19 cellular contexts compared by ENCODE assay signal in the genomic region with DNA sequence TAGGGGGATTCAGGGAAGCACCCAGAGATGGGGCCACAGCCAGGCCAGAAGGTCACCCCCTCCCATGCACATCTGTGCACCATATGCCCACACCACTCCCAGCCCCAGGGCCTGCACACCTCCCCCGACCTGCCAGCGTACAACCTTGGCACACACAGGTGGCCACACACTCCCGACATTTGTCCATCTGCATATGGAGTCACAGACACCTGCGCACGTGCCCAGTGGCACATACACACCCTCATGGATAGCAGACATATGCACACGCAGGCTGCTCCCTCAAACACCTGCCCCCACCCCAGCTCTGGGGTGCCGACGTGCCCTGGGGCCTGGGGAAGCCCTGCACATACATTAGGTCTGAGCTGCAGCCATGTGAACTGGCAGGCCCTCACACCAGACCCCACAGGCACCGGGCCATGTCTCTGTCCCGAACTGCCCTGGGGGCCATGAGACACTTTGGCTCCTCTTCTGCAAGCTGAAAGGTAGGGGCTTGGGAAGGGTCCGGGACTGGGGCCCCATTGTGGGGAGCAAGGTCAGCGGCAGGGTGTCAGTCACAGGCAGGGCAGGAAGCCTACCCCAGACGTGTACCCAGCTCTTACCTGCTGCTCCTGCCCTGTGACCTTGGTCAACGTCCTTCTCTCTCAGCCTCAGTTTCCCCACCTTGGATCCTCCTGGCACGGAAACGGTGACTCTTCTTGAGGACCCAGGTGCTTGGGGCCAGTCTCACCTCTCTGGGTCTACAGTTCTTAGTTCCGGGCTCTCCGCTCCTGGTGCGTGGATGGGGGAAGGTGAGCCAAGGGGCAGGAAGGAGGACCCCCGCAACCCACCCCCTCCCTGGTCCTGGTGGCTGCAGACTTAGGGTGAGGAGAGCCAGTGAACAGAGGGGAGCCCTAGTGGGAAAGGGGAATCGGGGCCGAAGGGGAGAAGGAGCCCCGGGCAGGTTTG. TPM values are rescaled to one million over a fixed set of nuclear protein-coding genes. Genes with fewer than 3 reads are reported as not detected.
A peak's percentile ranks its signal among the peaks of the same experiment; 100 is the strongest.
DNase-seq lines count a peak whose midpoint lies in the region; ATAC-seq and TF ChIP-seq lines count a peak whose summit lies in the region.
"Had no signal": no experiment of that assay in that cellular context is flagged by ENCODE, and none has a peak within 500 bp of the region (broad histone marks: within the 10 kb centered on the region; RNA-seq: fewer than 3 reads in every experiment).

No MANE protein-coding gene starts in this region.

- H3K36me3 ChIP-seq in WERI-Rb-1, result no peaks in the 10 kb centered on the region
- H3K36me3 ChIP-seq in iPS-20b (ENCODE audit: insufficient read depth, low read depth, low read length), result no peaks in the 10 kb centered on the region
- no peaks in the 10 kb centered on the region for H3K36me3 ChIP-seq in thymus (ENCODE audit: control insufficient read depth, insufficient read depth)
- H3K36me3 ChIP-seq: breast epithelium, left lung, stomach had no signal

- 56% methylated on average over 23 of the region's 23 CpGs for WGBS in thymus

- no peak for ATAC-seq in GM18907 (IDR thresholded peaks at IDR 0.05; ENCODE audit: unreplicated experiment)
- no peak for ATAC-seq in HG02759 (IDR thresholded peaks at IDR 0.05; ENCODE audit: unreplicated experiment)
- ATAC-seq: left lung had no signal

- H3K27ac Mint-ChIP-seq in activated naive CD4-positive, alpha-beta T cell treated with anti-CD3 and anti-CD28 coated beads, Interleukin-2, amount 10 ng/mL, durations not matched to agents 7 days and 5 days, result peak overlapping the region; percentile 58
- H3K27ac Mint-ChIP-seq: progenitor cell of endocrine pancreas had no signal

- no peaks in the 10 kb centered on the region for H3K9me3 Mint-ChIP-seq in activated naive CD4-positive, alpha-beta T cell treated with anti-CD3 and anti-CD28 coated beads, Interleukin-2, amount 10 ng/mL, durations not matched to agents 7 days and 5 days

- H3K4me3 ChIP-seq in WERI-Rb-1 (ENCODE audit: low read depth, low read length) (peak overlapping the region; percentile 32), iPS-20b (ENCODE audit: low read length) (0 out of 2 replicates have a peak overlapping the region, but pooled peaks have one; percentile 38), thymus (ENCODE audit: low read length) (peak overlapping the region; percentile 25)
- H3K4me3 ChIP-seq: left lung, PC-9 had no signal

- H3K9me3 ChIP-seq in WERI-Rb-1 (ENCODE audit: severe bottlenecking) (no peaks in the 10 kb centered on the region), iPS-20b (ENCODE audit: insufficient read depth, low read depth, low read length) (no peaks in the 10 kb centered on the region), thymus (ENCODE audit: control insufficient read depth) (no peaks in the 10 kb centered on the region)
- H3K9me3 ChIP-seq: breast epithelium, left lung, stomach had no signal

- H3K27me3 ChIP-seq in WERI-Rb-1 (ENCODE audit: insufficient read depth, low read depth, severe bottlenecking) (peaks cover 6% of the 10 kb centered on the region), iPS-20b (ENCODE audit: insufficient read depth, low read length) (peaks cover 74% of the 10 kb centered on the region), thymus (ENCODE audit: control insufficient read depth, insufficient read depth) (peaks cover 75% of the 10 kb centered on the region)

- no peak overlapping the region for H3K9ac ChIP-seq in iPS-20b (ENCODE audit: low read depth, low read length)

- CTCF ChIA-PET in activated naive CD4-positive, alpha-beta T cell treated with anti-CD3 and anti-CD28 coated beads, Interleukin-2, amount 10 ng/mL, durations not matched to agents 7 days and 5 days (lab: Charles Lee), result interaction anchor here (0.8 kb wide), 1 partner anchor 83 kb away, joined by 3 read pairs; no protein-coding TSS in a partner anchor

- no peak for DNase-seq in activated naive CD4-positive, alpha-beta T cell treated with anti-CD3 and anti-CD28 coated beads, Interleukin-2, amount 10 ng/mL, durations not matched to agents 7 days and 5 days
- no peak for DNase-seq in activated naive CD4-positive, alpha-beta T cell treated with anti-CD3 and anti-CD28 coated beads, Interleukin-2, amount 50 U/mL, for 16 hours
- DNase-seq in WERI-Rb-1 (no peak), GOT3 (lab: John Stamatoyannopoulos, UW) (no peak)
- DNase-seq: activated gamma-delta T cell; DMS153; effector CD4-positive, alpha-beta T cell; left lung; NCI-H187; PC-9; stimulated activated CD4-positive, alpha-beta T cell treated with anti-CD3 and anti-CD28 coated beads, Interleukin-12 subunit alpha, Interleukin-12 subunit beta, amount 100 ng/mL, for 4 hours; stomach had no signal

- no peak overlapping the region for H3K4me3 Mint-ChIP-seq in activated naive CD4-positive, alpha-beta T cell treated with anti-CD3 and anti-CD28 coated beads, Interleukin-2, amount 10 ng/mL, durations not matched to agents 7 days and 5 days

- H3K27me3 Mint-ChIP-seq in activated naive CD4-positive, alpha-beta T cell treated with anti-CD3 and anti-CD28 coated beads, Interleukin-2, amount 10 ng/mL, durations not matched to agents 7 days and 5 days, result peaks cover 94% of the 10 kb centered on the region

- no peaks in the 10 kb centered on the region for H3K36me3 Mint-ChIP-seq in activated naive CD4-positive, alpha-beta T cell treated with anti-CD3 and anti-CD28 coated beads, Interleukin-2, amount 10 ng/mL, durations not matched to agents 7 days and 5 days

- H3K4me1 ChIP-seq in iPS-20b (ENCODE audit: insufficient read depth, low read length) (no peaks in the 10 kb centered on the region), thymus (ENCODE audit: control insufficient read depth, insufficient read depth, low read length) (no peaks in the 10 kb centered on the region)
- H3K4me1 ChIP-seq: breast epithelium had no signal

- TF ChIP-seq CTCF in WERI-Rb-1 (IDR thresholded peaks at IDR 0.05; ENCODE audit: low read depth, low read length), result no peak

- peaks cover 2% of the 10 kb centered on the region for H3K4me1 Mint-ChIP-seq in activated naive CD4-positive, alpha-beta T cell treated with anti-CD3 and anti-CD28 coated beads, Interleukin-2, amount 10 ng/mL, durations not matched to agents 7 days and 5 days

- H3K27ac ChIP-seq in WERI-Rb-1 (no peak overlapping the region), iPS-20b (ENCODE audit: low read length) (no peak overlapping the region), thymus (ENCODE audit: low read depth) (no peak overlapping the region)
- H3K27ac ChIP-seq: breast epithelium, left lung, PC-9, stomach, VCaP had no signal

RNA-seq across cellular contexts. Expression of a gene that starts 0.6 kb away (rescaled TPM):
- polyA plus RNA-seq in thymus, result 0.52 TPM

RNA-seq across cellular contexts. Expression of a gene that starts 47.6 kb away (rescaled TPM):
- polyA plus RNA-seq in thymus, result 21.8 TPM

RNA-seq across cellular contexts. Expression of a gene that starts 47.9 kb away (rescaled TPM):
- polyA plus RNA-seq in thymus, result 157 TPM
